In genomic region chr10:103504181-103504783, GRCh38 we compare ENCODE assay signal across 1 cellular context.
TF ChIP-seq lines count a peak whose summit lies in the region.

No MANE protein-coding gene starts in this region.

TF ChIP-seq in HepG2, 621 proteins besides CTCF, POLR2A, EP300 and RAD21 (continued from another document and continues in another):
- peak; percentile 59; the same call in 1 of the 2 replicates for TF ChIP-seq TFE3 (CRISPR knock-in tag; IDR thresholded peaks at IDR 0.05)
- TF ChIP-seq MAX (IDR thresholded peaks at IDR 0.05) = peak; percentile 45; the same call in 1 of the 2 replicates
- peak; percentile 92 for TF ChIP-seq JUN (CRISPR knock-in tag; IDR thresholded peaks at IDR 0.05)
- TF ChIP-seq ZBTB44 (CRISPR knock-in tag; IDR thresholded peaks at IDR 0.05) = no peak
- TF ChIP-seq GABPA (IDR thresholded peaks at IDR 0.05; ENCODE audit: low read depth, low read length) = no peak
- TF ChIP-seq GABPA (CRISPR knock-in tag; IDR thresholded peaks at IDR 0.05; ENCODE audit: low read depth) = peak; percentile 40; the same call in 1 of the 2 replicates
- TF ChIP-seq FOXK1 (CRISPR knock-in tag; IDR thresholded peaks at IDR 0.05; ENCODE audit: borderline replicate concordance, low read depth) = peak; percentile 93
- 0 out of 2 replicates have a peak, but pooled peaks have one; percentile 34 for TF ChIP-seq DPF2 (CRISPR knock-in tag; IDR thresholded peaks at IDR 0.05; ENCODE audit: borderline replicate concordance, low read depth)
- TF ChIP-seq ZNF12 (CRISPR knock-in tag; IDR thresholded peaks at IDR 0.05) = peak; percentile 81
- TF ChIP-seq, protein P1, sequence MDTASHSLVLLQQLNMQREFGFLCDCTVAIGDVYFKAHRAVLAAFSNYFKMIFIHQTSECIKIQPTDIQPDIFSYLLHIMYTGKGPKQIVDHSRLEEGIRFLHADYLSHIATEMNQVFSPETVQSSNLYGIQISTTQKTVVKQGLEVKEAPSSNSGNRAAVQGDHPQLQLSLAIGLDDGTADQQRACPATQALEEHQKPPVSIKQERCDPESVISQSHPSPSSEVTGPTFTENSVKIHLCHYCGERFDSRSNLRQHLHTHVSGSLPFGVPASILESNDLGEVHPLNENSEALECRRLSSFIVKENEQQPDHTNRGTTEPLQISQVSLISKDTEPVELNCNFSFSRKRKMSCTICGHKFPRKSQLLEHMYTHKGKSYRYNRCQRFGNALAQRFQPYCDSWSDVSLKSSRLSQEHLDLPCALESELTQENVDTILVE (CRISPR knock-in tag; IDR thresholded peaks at IDR 0.05) = peak; percentile 76; the same call in 1 of the 2 replicates
- TF ChIP-seq BHLHE40 (IDR thresholded peaks at IDR 0.05; ENCODE audit: low read length) = peak; percentile 89
- peak in 1 of 2 experiments; percentile 76; a peak in 2 of 4 replicates for TF ChIP-seq ATF4 (CRISPR knock-in tag; IDR thresholded peaks at IDR 0.05)
- peak; percentile 62; the same call in 1 of the 2 replicates for TF ChIP-seq SMAD3 (CRISPR knock-in tag; IDR thresholded peaks at IDR 0.05)
- TF ChIP-seq MIER2 (CRISPR knock-in tag; IDR thresholded peaks at IDR 0.05) = no peak
- no peak for TF ChIP-seq ZNF138 (CRISPR knock-in tag; IDR thresholded peaks at IDR 0.05; ENCODE audit: low read depth)
- peak; percentile 39; the same call in 1 of the 2 replicates for TF ChIP-seq HDAC2 (CRISPR knock-in tag; IDR thresholded peaks at IDR 0.05)
- TF ChIP-seq, protein P2, sequence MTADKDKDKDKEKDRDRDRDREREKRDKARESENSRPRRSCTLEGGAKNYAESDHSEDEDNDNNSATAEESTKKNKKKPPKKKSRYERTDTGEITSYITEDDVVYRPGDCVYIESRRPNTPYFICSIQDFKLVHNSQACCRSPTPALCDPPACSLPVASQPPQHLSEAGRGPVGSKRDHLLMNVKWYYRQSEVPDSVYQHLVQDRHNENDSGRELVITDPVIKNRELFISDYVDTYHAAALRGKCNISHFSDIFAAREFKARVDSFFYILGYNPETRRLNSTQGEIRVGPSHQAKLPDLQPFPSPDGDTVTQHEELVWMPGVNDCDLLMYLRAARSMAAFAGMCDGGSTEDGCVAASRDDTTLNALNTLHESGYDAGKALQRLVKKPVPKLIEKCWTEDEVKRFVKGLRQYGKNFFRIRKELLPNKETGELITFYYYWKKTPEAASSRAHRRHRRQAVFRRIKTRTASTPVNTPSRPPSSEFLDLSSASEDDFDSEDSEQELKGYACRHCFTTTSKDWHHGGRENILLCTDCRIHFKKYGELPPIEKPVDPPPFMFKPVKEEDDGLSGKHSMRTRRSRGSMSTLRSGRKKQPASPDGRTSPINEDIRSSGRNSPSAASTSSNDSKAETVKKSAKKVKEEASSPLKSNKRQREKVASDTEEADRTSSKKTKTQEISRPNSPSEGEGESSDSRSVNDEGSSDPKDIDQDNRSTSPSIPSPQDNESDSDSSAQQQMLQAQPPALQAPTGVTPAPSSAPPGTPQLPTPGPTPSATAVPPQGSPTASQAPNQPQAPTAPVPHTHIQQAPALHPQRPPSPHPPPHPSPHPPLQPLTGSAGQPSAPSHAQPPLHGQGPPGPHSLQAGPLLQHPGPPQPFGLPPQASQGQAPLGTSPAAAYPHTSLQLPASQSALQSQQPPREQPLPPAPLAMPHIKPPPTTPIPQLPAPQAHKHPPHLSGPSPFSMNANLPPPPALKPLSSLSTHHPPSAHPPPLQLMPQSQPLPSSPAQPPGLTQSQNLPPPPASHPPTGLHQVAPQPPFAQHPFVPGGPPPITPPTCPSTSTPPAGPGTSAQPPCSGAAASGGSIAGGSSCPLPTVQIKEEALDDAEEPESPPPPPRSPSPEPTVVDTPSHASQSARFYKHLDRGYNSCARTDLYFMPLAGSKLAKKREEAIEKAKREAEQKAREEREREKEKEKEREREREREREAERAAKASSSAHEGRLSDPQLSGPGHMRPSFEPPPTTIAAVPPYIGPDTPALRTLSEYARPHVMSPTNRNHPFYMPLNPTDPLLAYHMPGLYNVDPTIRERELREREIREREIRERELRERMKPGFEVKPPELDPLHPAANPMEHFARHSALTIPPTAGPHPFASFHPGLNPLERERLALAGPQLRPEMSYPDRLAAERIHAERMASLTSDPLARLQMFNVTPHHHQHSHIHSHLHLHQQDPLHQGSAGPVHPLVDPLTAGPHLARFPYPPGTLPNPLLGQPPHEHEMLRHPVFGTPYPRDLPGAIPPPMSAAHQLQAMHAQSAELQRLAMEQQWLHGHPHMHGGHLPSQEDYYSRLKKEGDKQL (CRISPR knock-in tag; IDR thresholded peaks at IDR 0.05; ENCODE audit: low read depth) = peak; percentile 55; the same call in 1 of the 2 replicates
- TF ChIP-seq TCF12 (IDR thresholded peaks at IDR 0.05) = no peak
- TF ChIP-seq TCF12 (CRISPR knock-in tag; IDR thresholded peaks at IDR 0.05) = no peak
- peak; percentile 43; the same call in 1 of the 2 replicates for TF ChIP-seq ETV5 (CRISPR knock-in tag; IDR thresholded peaks at IDR 0.05; ENCODE audit: borderline replicate concordance)
- no peak for TF ChIP-seq ZFP62 (CRISPR knock-in tag; IDR thresholded peaks at IDR 0.05)
- TF ChIP-seq KLF16 (CRISPR knock-in tag; IDR thresholded peaks at IDR 0.05) = peak in 1 of 2 experiments; percentile 64; a peak in 2 of 4 replicates
- no peak for TF ChIP-seq ZNF275 (CRISPR knock-in tag; IDR thresholded peaks at IDR 0.05; ENCODE audit: borderline replicate concordance)
- TF ChIP-seq HOMEZ (CRISPR knock-in tag; IDR thresholded peaks at IDR 0.05; ENCODE audit: low read depth) = 0 out of 2 replicates have a peak, but pooled peaks have one; percentile 30
- TF ChIP-seq NCOR1 (IDR thresholded peaks at IDR 0.05; ENCODE audit: borderline replicate concordance, low read length) = no peak
- TF ChIP-seq, protein P3, sequence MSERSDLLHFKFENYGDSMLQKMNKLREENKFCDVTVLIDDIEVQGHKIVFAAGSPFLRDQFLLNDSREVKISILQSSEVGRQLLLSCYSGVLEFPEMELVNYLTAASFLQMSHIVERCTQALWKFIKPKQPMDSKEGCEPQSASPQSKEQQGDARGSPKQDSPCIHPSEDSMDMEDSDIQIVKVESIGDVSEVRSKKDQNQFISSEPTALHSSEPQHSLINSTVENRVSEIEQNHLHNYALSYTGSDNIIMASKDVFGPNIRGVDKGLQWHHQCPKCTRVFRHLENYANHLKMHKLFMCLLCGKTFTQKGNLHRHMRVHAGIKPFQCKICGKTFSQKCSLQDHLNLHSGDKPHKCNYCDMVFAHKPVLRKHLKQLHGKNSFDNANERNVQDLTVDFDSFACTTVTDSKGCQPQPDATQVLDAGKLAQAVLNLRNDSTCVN (CRISPR knock-in tag; IDR thresholded peaks at IDR 0.05; ENCODE audit: borderline replicate concordance) = 0 out of 2 replicates have a peak, but pooled peaks have one; percentile 48
- TF ChIP-seq PITX1 (CRISPR knock-in tag; IDR thresholded peaks at IDR 0.05) = no peak; the same call in 1 of the 2 replicates
- no peak for TF ChIP-seq ZNF616 (CRISPR knock-in tag; IDR thresholded peaks at IDR 0.05; ENCODE audit: low read depth)
- no peak for TF ChIP-seq ZNF605 (CRISPR knock-in tag; IDR thresholded peaks at IDR 0.05)
- TF ChIP-seq, protein P4, sequence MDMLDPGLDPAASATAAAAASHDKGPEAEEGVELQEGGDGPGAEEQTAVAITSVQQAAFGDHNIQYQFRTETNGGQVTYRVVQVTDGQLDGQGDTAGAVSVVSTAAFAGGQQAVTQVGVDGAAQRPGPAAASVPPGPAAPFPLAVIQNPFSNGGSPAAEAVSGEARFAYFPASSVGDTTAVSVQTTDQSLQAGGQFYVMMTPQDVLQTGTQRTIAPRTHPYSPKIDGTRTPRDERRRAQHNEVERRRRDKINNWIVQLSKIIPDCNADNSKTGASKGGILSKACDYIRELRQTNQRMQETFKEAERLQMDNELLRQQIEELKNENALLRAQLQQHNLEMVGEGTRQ (IDR thresholded peaks at IDR 0.05; ENCODE audit: low read depth, low read length) = peak; percentile 6; the same call in 1 of the 2 replicates
- TF ChIP-seq, protein P4 (CRISPR knock-in tag; IDR thresholded peaks at IDR 0.05; ENCODE audit: borderline replicate concordance) = no peak
- TF ChIP-seq XRCC5 (optimal IDR thresholded peaks at IDR 0.05; ENCODE audit: low read length) = peak; percentile 33
- no peak for TF ChIP-seq SMC3 (IDR thresholded peaks at IDR 0.05; ENCODE audit: low read length)
- no peak for TF ChIP-seq ZNF552 (CRISPR knock-in tag; IDR thresholded peaks at IDR 0.05; ENCODE audit: borderline replicate concordance)
